In the genomic region with DNA sequence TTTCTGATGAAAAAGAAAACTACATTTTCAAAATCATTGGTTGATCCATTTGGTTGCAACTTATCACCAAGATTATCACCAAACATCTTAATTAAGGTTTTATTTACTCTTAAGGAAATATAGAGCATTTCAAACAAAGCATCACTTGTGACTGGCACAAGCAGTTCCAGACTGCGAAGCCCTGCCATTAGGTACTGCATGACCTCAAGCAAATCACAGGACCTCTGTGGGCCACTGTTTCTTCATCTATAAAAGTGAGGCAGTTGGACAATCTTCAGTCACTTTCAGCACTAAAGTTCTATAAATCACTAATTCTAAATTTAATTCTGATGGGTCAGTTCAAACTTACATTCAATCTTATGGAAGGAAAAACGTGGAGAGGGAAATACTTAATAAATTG, we compare ENCODE assay signal across 1 cellular context.
TF ChIP-seq lines count a peak whose summit lies in the region.

No MANE protein-coding gene starts in this region.

TF ChIP-seq in HCT116, 20 proteins besides CTCF, POLR2A, EP300 and RAD21 (continued from another document):
- TF ChIP-seq, protein P1, sequence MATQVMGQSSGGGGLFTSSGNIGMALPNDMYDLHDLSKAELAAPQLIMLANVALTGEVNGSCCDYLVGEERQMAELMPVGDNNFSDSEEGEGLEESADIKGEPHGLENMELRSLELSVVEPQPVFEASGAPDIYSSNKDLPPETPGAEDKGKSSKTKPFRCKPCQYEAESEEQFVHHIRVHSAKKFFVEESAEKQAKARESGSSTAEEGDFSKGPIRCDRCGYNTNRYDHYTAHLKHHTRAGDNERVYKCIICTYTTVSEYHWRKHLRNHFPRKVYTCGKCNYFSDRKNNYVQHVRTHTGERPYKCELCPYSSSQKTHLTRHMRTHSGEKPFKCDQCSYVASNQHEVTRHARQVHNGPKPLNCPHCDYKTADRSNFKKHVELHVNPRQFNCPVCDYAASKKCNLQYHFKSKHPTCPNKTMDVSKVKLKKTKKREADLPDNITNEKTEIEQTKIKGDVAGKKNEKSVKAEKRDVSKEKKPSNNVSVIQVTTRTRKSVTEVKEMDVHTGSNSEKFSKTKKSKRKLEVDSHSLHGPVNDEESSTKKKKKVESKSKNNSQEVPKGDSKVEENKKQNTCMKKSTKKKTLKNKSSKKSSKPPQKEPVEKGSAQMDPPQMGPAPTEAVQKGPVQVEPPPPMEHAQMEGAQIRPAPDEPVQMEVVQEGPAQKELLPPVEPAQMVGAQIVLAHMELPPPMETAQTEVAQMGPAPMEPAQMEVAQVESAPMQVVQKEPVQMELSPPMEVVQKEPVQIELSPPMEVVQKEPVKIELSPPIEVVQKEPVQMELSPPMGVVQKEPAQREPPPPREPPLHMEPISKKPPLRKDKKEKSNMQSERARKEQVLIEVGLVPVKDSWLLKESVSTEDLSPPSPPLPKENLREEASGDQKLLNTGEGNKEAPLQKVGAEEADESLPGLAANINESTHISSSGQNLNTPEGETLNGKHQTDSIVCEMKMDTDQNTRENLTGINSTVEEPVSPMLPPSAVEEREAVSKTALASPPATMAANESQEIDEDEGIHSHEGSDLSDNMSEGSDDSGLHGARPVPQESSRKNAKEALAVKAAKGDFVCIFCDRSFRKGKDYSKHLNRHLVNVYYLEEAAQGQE (IDR thresholded peaks at IDR 0.05; ENCODE audit: low read depth): no peak
- TF ChIP-seq FOSL1 (IDR thresholded peaks at IDR 0.05; ENCODE audit: low read depth) (no peak), ELF1 (IDR thresholded peaks at IDR 0.05; ENCODE audit: borderline replicate concordance, low read depth) (no peak)
